In the genomic region with DNA sequence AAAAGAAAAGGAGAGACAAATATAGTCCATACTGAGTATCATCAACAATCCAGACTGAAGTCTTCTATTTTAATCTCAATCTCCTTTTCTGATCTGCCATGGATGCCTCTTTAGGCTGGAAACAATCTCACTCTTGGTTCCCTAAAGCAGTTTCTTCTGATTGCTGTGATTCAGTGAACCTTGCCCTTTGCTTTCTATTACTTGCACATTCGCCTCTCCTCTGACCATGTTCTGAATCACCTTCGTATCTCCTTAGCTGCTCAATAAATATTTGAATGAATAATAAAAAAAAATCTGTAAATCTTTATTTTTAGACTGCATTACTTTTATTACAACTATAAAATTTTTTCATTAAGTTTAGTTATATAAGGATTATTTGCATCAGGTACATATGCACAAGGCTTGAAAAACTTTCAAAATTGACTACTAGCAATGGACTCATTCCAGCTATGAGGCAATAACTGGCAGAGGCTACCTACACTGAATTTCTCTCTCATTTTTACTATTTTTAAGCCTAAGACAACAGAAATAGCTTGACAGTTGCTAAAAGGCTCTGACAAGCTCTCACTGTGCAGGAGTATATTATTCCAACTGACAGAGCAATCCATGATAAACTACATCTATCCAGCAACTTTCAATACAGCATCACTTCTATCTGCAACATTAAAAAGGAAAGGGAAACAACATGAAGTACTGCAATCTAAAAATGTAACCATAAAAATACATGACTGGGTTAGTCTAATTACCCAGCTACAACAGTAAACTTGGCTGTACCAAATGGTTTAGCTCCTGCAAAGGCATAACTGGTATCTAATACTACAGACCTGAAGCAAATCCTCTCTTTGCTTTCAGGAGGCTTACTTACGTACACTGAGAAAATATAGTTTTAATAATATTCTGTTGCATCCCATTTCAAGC, we compare ENCODE assay signal across 1 cellular context.
TF ChIP-seq lines count a peak whose summit lies in the region.

No MANE protein-coding gene starts in this region.

TF ChIP-seq in HepG2, 621 proteins besides CTCF, POLR2A, EP300 and RAD21:
- TF ChIP-seq, protein P1, sequence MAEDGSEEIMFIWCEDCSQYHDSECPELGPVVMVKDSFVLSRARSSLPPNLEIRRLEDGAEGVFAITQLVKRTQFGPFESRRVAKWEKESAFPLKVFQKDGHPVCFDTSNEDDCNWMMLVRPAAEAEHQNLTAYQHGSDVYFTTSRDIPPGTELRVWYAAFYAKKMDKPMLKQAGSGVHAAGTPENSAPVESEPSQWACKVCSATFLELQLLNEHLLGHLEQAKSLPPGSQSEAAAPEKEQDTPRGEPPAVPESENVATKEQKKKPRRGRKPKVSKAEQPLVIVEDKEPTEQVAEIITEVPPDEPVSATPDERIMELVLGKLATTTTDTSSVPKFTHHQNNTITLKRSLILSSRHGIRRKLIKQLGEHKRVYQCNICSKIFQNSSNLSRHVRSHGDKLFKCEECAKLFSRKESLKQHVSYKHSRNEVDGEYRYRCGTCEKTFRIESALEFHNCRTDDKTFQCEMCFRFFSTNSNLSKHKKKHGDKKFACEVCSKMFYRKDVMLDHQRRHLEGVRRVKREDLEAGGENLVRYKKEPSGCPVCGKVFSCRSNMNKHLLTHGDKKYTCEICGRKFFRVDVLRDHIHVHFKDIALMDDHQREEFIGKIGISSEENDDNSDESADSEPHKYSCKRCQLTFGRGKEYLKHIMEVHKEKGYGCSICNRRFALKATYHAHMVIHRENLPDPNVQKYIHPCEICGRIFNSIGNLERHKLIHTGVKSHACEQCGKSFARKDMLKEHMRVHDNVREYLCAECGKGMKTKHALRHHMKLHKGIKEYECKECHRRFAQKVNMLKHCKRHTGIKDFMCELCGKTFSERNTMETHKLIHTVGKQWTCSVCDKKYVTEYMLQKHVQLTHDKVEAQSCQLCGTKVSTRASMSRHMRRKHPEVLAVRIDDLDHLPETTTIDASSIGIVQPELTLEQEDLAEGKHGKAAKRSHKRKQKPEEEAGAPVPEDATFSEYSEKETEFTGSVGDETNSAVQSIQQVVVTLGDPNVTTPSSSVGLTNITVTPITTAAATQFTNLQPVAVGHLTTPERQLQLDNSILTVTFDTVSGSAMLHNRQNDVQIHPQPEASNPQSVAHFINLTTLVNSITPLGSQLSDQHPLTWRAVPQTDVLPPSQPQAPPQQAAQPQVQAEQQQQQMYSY (CRISPR knock-in tag; IDR thresholded peaks at IDR 0.05) = no peak
- TF ChIP-seq, protein P2, sequence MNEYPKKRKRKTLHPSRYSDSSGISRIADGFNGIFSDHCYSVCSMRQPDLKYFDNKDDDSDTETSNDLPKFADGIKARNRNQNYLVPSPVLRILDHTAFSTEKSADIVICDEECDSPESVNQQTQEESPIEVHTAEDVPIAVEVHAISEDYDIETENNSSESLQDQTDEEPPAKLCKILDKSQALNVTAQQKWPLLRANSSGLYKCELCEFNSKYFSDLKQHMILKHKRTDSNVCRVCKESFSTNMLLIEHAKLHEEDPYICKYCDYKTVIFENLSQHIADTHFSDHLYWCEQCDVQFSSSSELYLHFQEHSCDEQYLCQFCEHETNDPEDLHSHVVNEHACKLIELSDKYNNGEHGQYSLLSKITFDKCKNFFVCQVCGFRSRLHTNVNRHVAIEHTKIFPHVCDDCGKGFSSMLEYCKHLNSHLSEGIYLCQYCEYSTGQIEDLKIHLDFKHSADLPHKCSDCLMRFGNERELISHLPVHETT (CRISPR knock-in tag; conservative IDR thresholded peaks at IDR 0.05) = no peak
- TF ChIP-seq ZNF251 (CRISPR knock-in tag; IDR thresholded peaks at IDR 0.05) (no peak), CEBPB (IDR thresholded peaks at IDR 0.05; ENCODE audit: borderline replicate concordance, low read depth, low read length) (0 out of 2 replicates have a peak, but pooled peaks have one; percentile 2), HNRNPH1 (optimal IDR thresholded peaks at IDR 0.05; ENCODE audit: low read depth, low read length) (no peak), ZSCAN29 (CRISPR knock-in tag; conservative IDR thresholded peaks at IDR 0.05) (no peak), ADNP (CRISPR knock-in tag; IDR thresholded peaks at IDR 0.05) (no peak), HDAC2 (CRISPR knock-in tag; IDR thresholded peaks at IDR 0.05) (no peak)
